Comparison of ENCODE assay signal across 13 cellular contexts in the genomic region with DNA sequence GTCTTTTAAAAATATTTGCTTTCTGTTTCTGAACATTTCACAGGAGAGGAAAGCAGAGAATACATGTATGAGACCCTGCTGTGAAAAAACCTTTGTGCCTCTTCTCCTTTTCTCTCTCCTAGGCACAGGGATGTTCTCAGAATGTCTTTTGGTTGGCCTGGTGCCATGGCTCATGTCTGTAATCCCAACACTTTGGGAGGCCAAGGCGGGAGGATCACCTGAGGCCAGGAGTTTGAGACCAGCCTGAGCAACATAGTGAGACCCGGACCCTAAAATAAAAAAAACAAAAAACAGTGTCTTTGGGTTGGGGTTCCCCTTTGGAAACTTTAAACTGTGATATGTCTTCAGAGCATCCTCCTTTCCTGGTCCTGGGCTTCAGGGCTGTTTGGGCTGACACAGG. TPM values are rescaled to one million over a fixed set of nuclear protein-coding genes. Genes with fewer than 3 reads are reported as not detected.
A peak's percentile ranks its signal among the peaks of the same experiment; 100 is the strongest.
DNase-seq lines count a peak whose midpoint lies in the region; ATAC-seq and TF ChIP-seq lines count a peak whose summit lies in the region.
"Had no signal": no experiment of that assay in that cellular context is flagged by ENCODE, and none has a peak within 500 bp of the region (broad histone marks: within the 10 kb centered on the region; RNA-seq: fewer than 3 reads in every experiment).

No MANE protein-coding gene starts in this region.

- intact Hi-C loops in adrenal gland (cut with DNase I), result no loop called here

- TF ChIP-seq EP300 in SK-N-SH (IDR thresholded peaks at IDR 0.05; ENCODE audit: borderline replicate concordance in 1 of 2, low read depth in 1 of 2, low read length in 1 of 2), result no peak

- no peaks in the 10 kb centered on the region for H3F3A ChIP-seq in SK-N-SH (replicated peaks; ENCODE audit: insufficient read depth)

- ATAC-seq in SK-N-SH treated with all-trans-retinoic acid at 6 μM for 48 hours, result no peak
- no peak for ATAC-seq in HG02870 (IDR thresholded peaks at IDR 0.05; ENCODE audit: unreplicated experiment)
- ATAC-seq in HG03354 (IDR thresholded peaks at IDR 0.05; ENCODE audit: poor library complexity, severe bottlenecking, unreplicated experiment), result no peak

- peak overlapping the region; percentile 90 for H3K4me2 ChIP-seq in SK-N-SH

- H3K4me3 ChIP-seq in SK-N-SH (ENCODE audit: low read depth in 2 of 2, low read length in 1 of 2) (peak overlapping the region; percentile 70 to 96; a peak in 3 of 4 replicates), NT2/D1 (ENCODE audit: insufficient read length, low read depth) (no peak overlapping the region), duodenal mucosa (ENCODE audit: low read depth in 1 of 2, low read length in 2 of 2) (peak overlapping the region; percentile 92 to 97), neuron (ENCODE audit: low read length) (peak overlapping the region; percentile 91), adrenal gland (no peak overlapping the region)

- 97% methylated on average over 2 of the region's 2 CpGs for WGBS in SK-N-SH (ENCODE audit: low lambda C conversion rate)
- WGBS in adrenal gland, 4 donors, result 85 to 100% (median 99%) methylated on average over 2 of the region's 2 CpGs

- no peaks in the 10 kb centered on the region for H3K9me2 ChIP-seq in SK-N-SH

- H3K27ac ChIP-seq in SK-N-SH (ENCODE audit: low read depth in 2 of 2, low read length in 1 of 2) (no peak overlapping the region), duodenal mucosa (ENCODE audit: low read depth, low read length) (no peak overlapping the region), adrenal gland (no peak overlapping the region)

- peaks cover 65% of the 10 kb centered on the region for H3K79me2 ChIP-seq in SK-N-SH (ENCODE audit: insufficient read depth)

- TF ChIP-seq POLR2A in adrenal gland (IDR thresholded peaks at IDR 0.05), result no peak

- H3K9ac ChIP-seq in SK-N-SH, result peak overlapping the region; percentile 99; the same call in 1 of the 2 replicates
- peak overlapping the region; percentile 34 for H3K9ac ChIP-seq in NT2/D1 (ENCODE audit: insufficient read length, low read depth)
- no peak overlapping the region for H3K9ac ChIP-seq in duodenal mucosa (ENCODE audit: low read depth in 1 of 2, low read length in 2 of 2)

- DNase-seq in SK-N-SH (no peak), NT2/D1 (ENCODE audit: low read depth, low spot score) (no peak), adrenal gland (no peak)
- DNase-seq: GF-D8; kidney glomerular epithelial cell; NCI-H2171; retina; stimulated activated CD8-positive, alpha-beta memory T cell treated with anti-CD3 and anti-CD28 coated beads, Interleukin-4, amount 100 ng/mL, for 48 hours had no signal

- no peak overlapping the region for H2AFZ ChIP-seq in SK-N-SH (ENCODE audit: low read depth)
- no peak overlapping the region for H2AFZ ChIP-seq in neuron (ENCODE audit: low read depth, low read length)

- POLR2A ChIA-PET in SK-N-SH (lab: Yijun Ruan, JAX), result no interaction called here

- no peaks in the 10 kb centered on the region for H3K27me3 ChIP-seq in SK-N-SH (ENCODE audit: insufficient read depth)
- no peaks in the 10 kb centered on the region for H3K27me3 ChIP-seq in NT2/D1 (ENCODE audit: insufficient read depth, insufficient read length)
- no peaks in the 10 kb centered on the region for H3K27me3 ChIP-seq in duodenal mucosa (ENCODE audit: control insufficient read depth in 1 of 2, insufficient read depth in 2 of 2, low read length in 2 of 2)
- no peaks in the 10 kb centered on the region for H3K27me3 ChIP-seq in neuron (ENCODE audit: insufficient read depth, low read length)
- H3K27me3 ChIP-seq in adrenal gland, result no peaks in the 10 kb centered on the region

- H3K4me1 ChIP-seq in SK-N-SH (ENCODE audit: control insufficient read depth in 1 of 2, insufficient read depth in 2 of 2, low read depth in 1 of 2, low read length in 1 of 2) (peaks cover 0 to 5% of the 10 kb centered on the region in 2 experiments; a peak in 2 of 4 replicates), NT2/D1 (ENCODE audit: insufficient read depth, insufficient read length) (peaks cover 3% of the 10 kb centered on the region), duodenal mucosa (ENCODE audit: control insufficient read depth in 1 of 2, insufficient read depth in 2 of 2, low read length in 2 of 2) (peaks cover 3 to 12% of the 10 kb centered on the region in 2 donors), neuron (ENCODE audit: insufficient read depth, low read length) (peaks cover 5% of the 10 kb centered on the region), adrenal gland (replicated peaks in 1 of 2) (peaks cover 7 to 13% of the 10 kb centered on the region in 2 donors)

- peaks cover 0 to 40% of the 10 kb centered on the region in 2 experiments for H3K36me3 ChIP-seq in SK-N-SH (replicated peaks in 1 of 2; ENCODE audit: control insufficient read depth in 1 of 2, insufficient read depth in 2 of 2, low read length in 1 of 2)
- H3K36me3 ChIP-seq in NT2/D1 (ENCODE audit: insufficient read depth, insufficient read length, low read length), result peaks cover 45% of the 10 kb centered on the region
- H3K36me3 ChIP-seq in duodenal mucosa (ENCODE audit: control insufficient read depth in 1 of 2, insufficient read depth in 2 of 2, low read length in 2 of 2), result peaks cover 0 to under 1% of the 10 kb centered on the region in 2 donors
- H3K36me3 ChIP-seq in neuron (ENCODE audit: insufficient read depth, low read length), result peaks cover 37% of the 10 kb centered on the region
- no peaks in the 10 kb centered on the region for H3K36me3 ChIP-seq in adrenal gland (replicated peaks in 1 of 2)

- TF ChIP-seq CTCF in SK-N-SH (IDR thresholded peaks at IDR 0.05) (no peak), adrenal gland (IDR thresholded peaks at IDR 0.05) (no peak)

- CTCF ChIA-PET in SK-N-SH (lab: Yijun Ruan, JAX), result no interaction called here

- peaks cover 37% of the 10 kb centered on the region for H4K20me1 ChIP-seq in SK-N-SH (ENCODE audit: insufficient read depth)

- TF ChIP-seq RAD21 in SK-N-SH (IDR thresholded peaks at IDR 0.05; ENCODE audit: low read length), result no peak

- H3K9me3 ChIP-seq in SK-N-SH (no peaks in the 10 kb centered on the region), NT2/D1 (ENCODE audit: insufficient read depth, low read length) (peaks cover 17% of the 10 kb centered on the region), duodenal mucosa (ENCODE audit: control insufficient read depth in 1 of 2, low read length in 2 of 2) (no peaks in the 10 kb centered on the region), neuron (ENCODE audit: low read length) (peaks cover 30% of the 10 kb centered on the region), adrenal gland (replicated peaks in 1 of 3) (no peaks in the 10 kb centered on the region)

TF ChIP-seq in SK-N-SH, 30 proteins besides CTCF, POLR2A, EP300 and RAD21 (continues in another document):
- no peak for TF ChIP-seq ZBTB33 (IDR thresholded peaks at IDR 0.05; ENCODE audit: borderline replicate concordance, low read depth)
- TF ChIP-seq JUND (IDR thresholded peaks at IDR 0.05), result no peak
- no peak for TF ChIP-seq SIN3A (IDR thresholded peaks at IDR 0.05; ENCODE audit: borderline replicate concordance, low read depth, low read length)

TF ChIP-seq in SK-N-SH treated with all-trans-retinoic acid at 6 μM for 48 hours, 23 proteins besides CTCF, POLR2A, EP300 and RAD21 (continues in another document):
- TF ChIP-seq TOX (CRISPR knock-in tag; IDR thresholded peaks at IDR 0.05; ENCODE audit: borderline replicate concordance) (no peak), ZNF565 (CRISPR knock-in tag; conservative IDR thresholded peaks at IDR 0.05; ENCODE audit: low read depth) (no peak), ZNF70 (CRISPR knock-in tag; IDR thresholded peaks at IDR 0.05) (no peak), RARB (CRISPR knock-in tag; IDR thresholded peaks at IDR 0.05) (no peak), ZFP3 (CRISPR knock-in tag; IDR thresholded peaks at IDR 0.05) (no peak), ESRRG (CRISPR knock-in tag; IDR thresholded peaks at IDR 0.05) (no peak)
- TF ChIP-seq, protein P1, sequence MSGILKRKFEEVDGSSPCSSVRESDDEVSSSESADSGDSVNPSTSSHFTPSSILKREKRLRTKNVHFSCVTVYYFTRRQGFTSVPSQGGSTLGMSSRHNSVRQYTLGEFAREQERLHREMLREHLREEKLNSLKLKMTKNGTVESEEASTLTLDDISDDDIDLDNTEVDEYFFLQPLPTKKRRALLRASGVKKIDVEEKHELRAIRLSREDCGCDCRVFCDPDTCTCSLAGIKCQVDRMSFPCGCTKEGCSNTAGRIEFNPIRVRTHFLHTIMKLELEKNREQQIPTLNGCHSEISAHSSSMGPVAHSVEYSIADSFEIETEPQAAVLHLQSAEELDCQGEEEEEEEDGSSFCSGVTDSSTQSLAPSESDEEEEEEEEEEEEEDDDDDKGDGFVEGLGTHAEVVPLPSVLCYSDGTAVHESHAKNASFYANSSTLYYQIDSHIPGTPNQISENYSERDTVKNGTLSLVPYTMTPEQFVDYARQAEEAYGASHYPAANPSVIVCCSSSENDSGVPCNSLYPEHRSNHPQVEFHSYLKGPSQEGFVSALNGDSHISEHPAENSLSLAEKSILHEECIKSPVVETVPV (CRISPR knock-in tag; IDR thresholded peaks at IDR 0.05), result no peak

RNA-seq across cellular contexts. Expression of gene ZNF627, which starts 1.5 kb away (rescaled TPM):
- 5.8 and 9.1 TPM in 2 replicates for polyA plus RNA-seq in SK-N-SH (2012; rRNA removed)
- 8.6 and 8.9 TPM in 2 replicates for polyA plus RNA-seq in SK-N-SH (2012; cell fraction: cytosol; rRNA removed)
- polyA plus RNA-seq in SK-N-SH (2012; cell fraction: nucleus; rRNA removed), result 5.3 and 11.5 TPM in 2 replicates
- total RNA-seq in adrenal gland, result 10 to 100 TPM in 4 of 8 donors, 1 to 10 TPM in 4; 6.3 to 11.8 (median 10.3) TPM
- 10 to 100 TPM in 1 of 3 donors, 1 to 10 TPM in 2; 3.8 to 12.0 (median 3.9) TPM for polyA plus RNA-seq in adrenal gland

RNA-seq across cellular contexts. Expression of gene ACP5, which starts 21.3 kb away (rescaled TPM):
- polyA plus RNA-seq in SK-N-SH (2012; rRNA removed) (0.87 and 1.6 TPM in 2 replicates), adrenal gland (100 to 1,000 TPM in 1 of 3 donors, 1 to 10 TPM in 2; 6.5 to 152 (median 9.0) TPM)
- polyA plus RNA-seq in SK-N-SH (2012; cell fraction: cytosol; rRNA removed), result 0.64 and 0.72 TPM in 2 replicates
- 0.88 and 1.6 TPM in 2 replicates for polyA plus RNA-seq in SK-N-SH (2012; cell fraction: nucleus; rRNA removed)
- total RNA-seq in adrenal gland, result 10 to 100 TPM in 5 of 8 donors, 1 to 10 TPM in 3; 4.2 to 28.8 (median 14.8) TPM

RNA-seq across cellular contexts. Expression of gene ELOF1, which starts 39.7 kb away (rescaled TPM):
- 139 and 157 TPM in 2 replicates for polyA plus RNA-seq in SK-N-SH (2012; rRNA removed)
- 66.9 and 93.0 TPM in 2 replicates for polyA plus RNA-seq in SK-N-SH (2012; cell fraction: cytosol; rRNA removed)
- 43.6 and 56.5 TPM in 2 replicates for polyA plus RNA-seq in SK-N-SH (2012; cell fraction: nucleus; rRNA removed)
- total RNA-seq in adrenal gland, result 10 to 100 TPM; 24.4 to 67.6 (median 51.3) TPM
- 100 to 1,000 TPM in 2 of 3 donors, 10 to 100 TPM in 1; 60.7 to 127 (median 119) TPM for polyA plus RNA-seq in adrenal gland

Comparison
In these comparisons a context has a peak if more than half of its experiments do, and no peak if none do; other contexts are left out.
1. H3K4me3 ChIP-seq: peak in SK-N-SH (2 of 2), duodenal mucosa (2 of 2) and neuron (single experiment); none in NT2/D1 (single experiment) and adrenal gland (0 of 4).
2. H3K9ac ChIP-seq: peak in SK-N-SH (single experiment) and NT2/D1 (single experiment); none in duodenal mucosa (0 of 2).